23 cellular contexts compared by ENCODE assay signal in genomic region chr2:189265696-189266320, GRCh38.
"Had no signal": no experiment of that assay in that cellular context is flagged by ENCODE, and none has a peak within 500 bp of the region (broad histone marks: within the 10 kb centered on the region; RNA-seq: fewer than 3 reads in every experiment).

No MANE protein-coding gene starts in this region.

- DNase-seq: activated CD4-positive, alpha-beta T cell treated with anti-CD3 and anti-CD28 coated beads, Interleukin-2, amount 10 ng/mL, durations not matched to agents 7 days and 5 days; activated CD8-positive, alpha-beta memory T cell treated with anti-CD3 and anti-CD28 coated beads, Interleukin-2, amount 50 U/mL, for 4 hours; activated effector memory CD4-positive, alpha-beta T cell treated with Interleukin-2 at 50 U/mL for 16 hours; activated naive CD4-positive, alpha-beta T cell treated with anti-CD3 and anti-CD28 coated beads, Interleukin-2, amount 10 ng/mL, durations not matched to agents 7 days and 5 days; activated naive CD8-positive, alpha-beta T cell treated with anti-CD3 and anti-CD28 coated beads, Interleukin-2, amount 50 U/mL, for 24 hours; activated T-cell treated with anti-CD3 and anti-CD28 coated beads, Interleukin-2, amount 50 U/mL, for 48 hours; anterior cingulate cortex; central memory CD4-positive, alpha-beta T cell; dorsolateral prefrontal cortex; heart right ventricle; immature natural killer cell; mesenchymal stem cell; naive thymus-derived CD4-positive, alpha-beta T cell; stimulated activated naive CD8-positive, alpha-beta T cell treated with anti-CD3 and anti-CD28 coated beads, Interleukin-15, Interleukin-2, amounts not matched to agents 100 U/mL and 50 U/mL, for 24 hours; substantia nigra; uterus had no signal

- FAIRE-seq: colon had no signal

- H3K27me3 Mint-ChIP-seq: activated CD4-positive, alpha-beta T cell treated with anti-CD3 and anti-CD28 coated beads, Interleukin-2, amount 10 ng/mL, durations not matched to agents 7 days and 5 days; activated naive CD4-positive, alpha-beta T cell treated with anti-CD3 and anti-CD28 coated beads, Interleukin-2, amount 10 ng/mL, durations not matched to agents 7 days and 5 days; activated naive CD8-positive, alpha-beta T cell treated with anti-CD3 and anti-CD28 coated beads, Interleukin-2, amount 50 U/mL, for 24 hours; brain; naive thymus-derived CD4-positive, alpha-beta T cell had no signal

- H3K4me2 ChIP-seq: neural progenitor cell had no signal

- H3K36me3 Mint-ChIP-seq: activated naive CD4-positive, alpha-beta T cell treated with anti-CD3 and anti-CD28 coated beads, Interleukin-2, amount 10 ng/mL, durations not matched to agents 7 days and 5 days; brain; immature natural killer cell had no signal

- H3K27ac Mint-ChIP-seq: activated CD4-positive, alpha-beta T cell treated with anti-CD3 and anti-CD28 coated beads, Interleukin-2, amount 10 ng/mL, durations not matched to agents 7 days and 5 days; activated naive CD4-positive, alpha-beta T cell treated with anti-CD3 and anti-CD28 coated beads, Interleukin-2, amount 10 ng/mL, durations not matched to agents 7 days and 5 days; activated naive CD8-positive, alpha-beta T cell treated with anti-CD3 and anti-CD28 coated beads, Interleukin-2, amount 50 U/mL, for 24 hours; brain; immature natural killer cell; naive thymus-derived CD4-positive, alpha-beta T cell; neural progenitor cell had no signal

- H2AFZ ChIP-seq: neural progenitor cell had no signal

- H3K27ac ChIP-seq: dorsolateral prefrontal cortex, heart right ventricle, neural progenitor cell, prostate gland, right atrium auricular region, tibial nerve, uterus had no signal

- H3K9me3 Mint-ChIP-seq: activated CD4-positive, alpha-beta T cell treated with anti-CD3 and anti-CD28 coated beads, Interleukin-2, amount 10 ng/mL, durations not matched to agents 7 days and 5 days; activated naive CD4-positive, alpha-beta T cell treated with anti-CD3 and anti-CD28 coated beads, Interleukin-2, amount 10 ng/mL, durations not matched to agents 7 days and 5 days; neural progenitor cell had no signal

- H3K27me3 ChIP-seq: dorsolateral prefrontal cortex, heart right ventricle, neural progenitor cell, right atrium auricular region, tibial nerve, uterus had no signal

- H3K4me3 ChIP-seq: dorsolateral prefrontal cortex, heart right ventricle, neural progenitor cell, prostate gland, right atrium auricular region, tibial nerve, uterus had no signal

- H3K9me3 ChIP-seq: prostate gland, right atrium auricular region, uterus had no signal

- H3K9ac ChIP-seq: neural progenitor cell had no signal

- H3K4me1 ChIP-seq: neural progenitor cell, prostate gland, uterus had no signal

- H3K36me3 ChIP-seq: heart right ventricle, neural progenitor cell, prostate gland, right atrium auricular region, tibial nerve, uterus had no signal

- ATAC-seq: activated CD4-positive, CD25-positive, alpha-beta regulatory T cell treated with anti-CD3 and anti-CD28 coated beads, Interleukin-2, amount 50 U/mL, for 24 hours; activated naive CD8-positive, alpha-beta T cell treated with anti-CD3 and anti-CD28 coated beads, Interleukin-2, amount 50 U/mL, for 24 hours; heart right ventricle; naive thymus-derived CD4-positive, alpha-beta T cell; stimulated activated naive CD8-positive, alpha-beta T cell treated with anti-CD3 and anti-CD28 coated beads, Interleukin-15, Interleukin-2, amounts not matched to agents 100 U/mL and 50 U/mL, for 24 hours had no signal

- H3K4me3 Mint-ChIP-seq: activated CD4-positive, alpha-beta T cell treated with anti-CD3 and anti-CD28 coated beads, Interleukin-2, amount 10 ng/mL, durations not matched to agents 7 days and 5 days; activated naive CD4-positive, alpha-beta T cell treated with anti-CD3 and anti-CD28 coated beads, Interleukin-2, amount 10 ng/mL, durations not matched to agents 7 days and 5 days; activated naive CD8-positive, alpha-beta T cell treated with anti-CD3 and anti-CD28 coated beads, Interleukin-2, amount 50 U/mL, for 24 hours; brain; immature natural killer cell; naive thymus-derived CD4-positive, alpha-beta T cell; neural progenitor cell had no signal

- H3K4me1 Mint-ChIP-seq: activated CD4-positive, alpha-beta T cell treated with anti-CD3 and anti-CD28 coated beads, Interleukin-2, amount 10 ng/mL, durations not matched to agents 7 days and 5 days; activated naive CD4-positive, alpha-beta T cell treated with anti-CD3 and anti-CD28 coated beads, Interleukin-2, amount 10 ng/mL, durations not matched to agents 7 days and 5 days; brain; immature natural killer cell; neural progenitor cell had no signal
